In the genomic region with DNA sequence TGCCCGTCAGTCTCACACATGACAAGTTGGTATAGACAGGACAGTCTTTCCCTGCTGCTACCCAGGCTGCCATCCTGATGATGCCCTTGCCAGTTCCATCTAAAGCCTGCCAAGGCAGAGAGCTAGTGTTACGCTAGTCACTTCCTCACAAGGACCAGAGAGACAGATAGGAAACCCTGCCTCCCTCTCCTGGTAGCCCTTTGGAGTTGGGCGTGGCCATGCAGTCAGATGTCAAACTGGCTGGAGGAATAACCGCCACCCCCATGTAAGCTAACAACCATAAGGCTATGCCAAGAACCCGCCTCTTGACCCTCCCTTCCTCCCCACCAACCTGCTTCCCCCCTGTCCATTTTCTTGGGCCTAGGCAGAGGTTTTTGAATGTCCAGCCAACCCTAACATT, we compare ENCODE assay signal across 8 cellular contexts. TPM values are rescaled to one million over a fixed set of nuclear protein-coding genes. Genes with fewer than 3 reads are reported as not detected.
DNase-seq lines count a peak whose midpoint lies in the region; ATAC-seq lines count a peak whose summit lies in the region.

No MANE protein-coding gene starts in this region.

- H3K4ac ChIP-seq in neuronal stem cell (ENCODE audit: low read length) = no peak overlapping the region

- no peak overlapping the region for H3K23ac ChIP-seq in neuronal stem cell (ENCODE audit: low read depth, low read length, poor library complexity)

- H3K4me3 ChIP-seq in duodenal mucosa (ENCODE audit: low read depth in 1 of 2, low read length in 2 of 2) (peak overlapping the region; percentile 93 to 95), neuronal stem cell (ENCODE audit: low read length in 2 of 2) (peak overlapping the region in 1 of 2 donors; percentile 96)

- H3K4me2 ChIP-seq in neuronal stem cell (ENCODE audit: insufficient read depth, low read length, poor library complexity, severe bottlenecking) = no peak overlapping the region

- no peak overlapping the region for H2BK12ac ChIP-seq in neuronal stem cell (ENCODE audit: low read length)

- ATAC-seq in HG03139 (IDR thresholded peaks at IDR 0.05; ENCODE audit: unreplicated experiment) = no peak
- ATAC-seq in HG03354 (IDR thresholded peaks at IDR 0.05; ENCODE audit: poor library complexity, severe bottlenecking, unreplicated experiment) = no peak
- no peak for ATAC-seq in HG03175 (IDR thresholded peaks at IDR 0.05; ENCODE audit: unreplicated experiment)

- no CpG with 5 or more reads among the region's 5 CpGs for WGBS in neuronal stem cell (ENCODE audit: extremely low coverage in 2 of 2, insufficient read length in 2 of 2, insufficient replicate concordance in 1 of 2), 2 donors

- H3K9ac ChIP-seq in duodenal mucosa (ENCODE audit: low read depth in 1 of 2, low read length in 2 of 2) (peak overlapping the region; percentile 97 to 98), neuronal stem cell (ENCODE audit: low read depth, low read length, poor library complexity) (peak overlapping the region; percentile 17)

- H3K18ac ChIP-seq in neuronal stem cell (ENCODE audit: low read length) = no peak overlapping the region

- H3K79me1 ChIP-seq in neuronal stem cell (ENCODE audit: low read depth, low read length) = peaks cover 15% of the 10 kb centered on the region

- H3K36me3 ChIP-seq in duodenal mucosa (ENCODE audit: control insufficient read depth in 1 of 2, insufficient read depth in 2 of 2, low read length in 2 of 2) (peaks cover 30 to 39% of the 10 kb centered on the region in 2 donors), neuronal stem cell (replicated peaks in 1 of 2; ENCODE audit: control insufficient read depth in 2 of 2, insufficient read depth in 2 of 2, low read length in 2 of 2) (peaks cover 40 to 57% of the 10 kb centered on the region in 2 donors)

- no peak overlapping the region for H2BK120ac ChIP-seq in neuronal stem cell (ENCODE audit: low read depth, low read length)

- peaks cover 46 to 52% of the 10 kb centered on the region in 2 donors for H3K4me1 ChIP-seq in duodenal mucosa (ENCODE audit: control insufficient read depth in 1 of 2, insufficient read depth in 2 of 2, low read length in 2 of 2)
- peaks cover 27 to 28% of the 10 kb centered on the region in 2 donors for H3K4me1 ChIP-seq in neuronal stem cell (ENCODE audit: control insufficient read depth in 2 of 2, insufficient read depth in 1 of 2, low read depth in 1 of 2, low read length in 2 of 2)

- no peak overlapping the region for H4K91ac ChIP-seq in neuronal stem cell (ENCODE audit: low read depth, low read length, poor library complexity)

- H2BK5ac ChIP-seq in neuronal stem cell (ENCODE audit: low read length) = no peak overlapping the region

- DNase-seq in COLO829 (ENCODE audit: low spot score) (peak; percentile 43), NCI-H69 (lab: John Stamatoyannopoulos, UW) (peak; percentile 41), neuronal stem cell (ENCODE audit: low spot score) (no peak), islet precursor cell (no peak)

- no peak overlapping the region for H2AFZ ChIP-seq in neuronal stem cell (ENCODE audit: low read length)

- H3K27me3 ChIP-seq in duodenal mucosa (ENCODE audit: control insufficient read depth in 1 of 2, insufficient read depth in 2 of 2, low read length in 2 of 2) (no peaks in the 10 kb centered on the region), neuronal stem cell (ENCODE audit: control insufficient read depth in 3 of 3, insufficient read depth in 3 of 3, low read depth in 1 of 3, low read length in 3 of 3) (peaks cover 0 to under 1% (median 0%) of the 10 kb centered on the region in 3 experiments)

- H3K14ac ChIP-seq in neuronal stem cell (ENCODE audit: low read length) = no peak overlapping the region

- H3K9me3 ChIP-seq in duodenal mucosa (ENCODE audit: control insufficient read depth in 1 of 2, low read length in 2 of 2) (no peaks in the 10 kb centered on the region), neuronal stem cell (replicated peaks in 1 of 2; ENCODE audit: control insufficient read depth in 2 of 2, insufficient read depth in 1 of 2, low read depth in 1 of 2, low read length in 2 of 2) (no peaks in the 10 kb centered on the region)

- no peak overlapping the region for H4K8ac ChIP-seq in neuronal stem cell (ENCODE audit: low read depth, low read length)

- no peak overlapping the region for H2AK5ac ChIP-seq in neuronal stem cell (ENCODE audit: low read depth, low read length)

- H2BK15ac ChIP-seq in neuronal stem cell (ENCODE audit: low read length) = no peak overlapping the region

- no peak overlapping the region for H3K27ac ChIP-seq in duodenal mucosa (ENCODE audit: low read depth, low read length)
- H3K27ac ChIP-seq in neuronal stem cell (replicated peaks; ENCODE audit: low read length) = no peak overlapping the region

RNA-seq across cellular contexts. Expression of a gene that starts 2.8 kb away (rescaled TPM):
- 21.4 TPM for polyA plus RNA-seq in neuronal stem cell (2013, experiment 1 of 2)
- 20.8 TPM for polyA plus RNA-seq in neuronal stem cell (2013, experiment 2 of 2)

RNA-seq across cellular contexts. Expression of a gene that starts 5.9 kb away (rescaled TPM):
- polyA plus RNA-seq in neuronal stem cell (2013, experiment 1 of 2) = 6.9 TPM
- 7.1 TPM for polyA plus RNA-seq in neuronal stem cell (2013, experiment 2 of 2)

RNA-seq across cellular contexts. Expression of a gene that starts 6.0 kb away (rescaled TPM):
- polyA plus RNA-seq in neuronal stem cell (2013, experiment 1 of 2) = 19.4 TPM
- 17.4 TPM for polyA plus RNA-seq in neuronal stem cell (2013, experiment 2 of 2)

RNA-seq across cellular contexts. Expression of a gene that starts 11.0 kb away (rescaled TPM):
- polyA plus RNA-seq in neuronal stem cell (2013, experiment 1 of 2) = 2.0 TPM
- 1.6 TPM for polyA plus RNA-seq in neuronal stem cell (2013, experiment 2 of 2)

RNA-seq across cellular contexts. Expression of a gene that starts 15.9 kb away (rescaled TPM):
- 8.5 TPM for polyA plus RNA-seq in neuronal stem cell (2013, experiment 1 of 2)
- polyA plus RNA-seq in neuronal stem cell (2013, experiment 2 of 2) = 8.5 TPM

Comparison
In these comparisons a context has a peak if more than half of its experiments do, and no peak if none do; other contexts are left out.
1. DNase-seq: peak in COLO829 (single experiment) and NCI-H69 (single experiment); none in neuronal stem cell (single experiment) and islet precursor cell (single experiment).